21 cellular contexts compared by ENCODE assay signal in the genomic region with DNA sequence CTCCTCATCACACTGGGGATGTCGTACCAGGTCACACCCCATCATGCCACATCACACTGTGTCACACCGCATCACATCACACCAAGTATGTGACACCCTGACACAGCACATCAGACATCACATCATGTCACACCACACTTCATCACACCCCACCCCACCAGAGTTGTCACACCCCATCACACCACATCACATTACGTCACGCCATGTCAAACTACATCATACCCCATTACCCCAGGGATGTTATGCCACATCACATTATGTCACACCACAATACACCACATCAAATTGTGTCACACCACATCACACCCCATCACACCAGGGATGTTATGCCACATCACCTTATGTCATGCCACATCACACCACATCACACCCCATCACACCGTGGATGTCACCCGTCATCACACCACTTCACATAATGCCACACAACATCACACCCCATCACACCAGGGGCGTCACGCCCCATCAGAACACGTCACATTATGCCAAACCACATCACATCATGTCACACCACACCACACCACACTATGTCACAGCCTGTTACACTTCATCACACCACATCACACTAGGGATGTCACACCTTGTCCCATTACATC.
"Had no signal": no experiment of that assay in that cellular context is flagged by ENCODE, and none has a peak within 500 bp of the region (broad histone marks: within the 10 kb centered on the region; RNA-seq: fewer than 3 reads in every experiment).

No MANE protein-coding gene starts in this region.

- H3K4me3 Mint-ChIP-seq: activated naive CD4-positive, alpha-beta T cell treated with anti-CD3 and anti-CD28 coated beads, Interleukin-2, amount 50 U/mL, for 24 hours; brain; mesothelial cell of epicardium; natural killer cell; stimulated activated naive CD8-positive, alpha-beta T cell treated with anti-CD3 and anti-CD28 coated beads, Interleukin-15, Interleukin-2, amounts not matched to agents 100 ng/mL and 50 ng/mL, for 24 hours; WTC11 had no signal

- ATAC-seq: gastroesophageal sphincter, WTC11 had no signal

- H3K4me1 Mint-ChIP-seq: activated naive CD4-positive, alpha-beta T cell treated with anti-CD3 and anti-CD28 coated beads, Interleukin-2, amount 50 U/mL, for 24 hours; brain; mesothelial cell of epicardium; WTC11 had no signal

- H3K4me1 ChIP-seq: left ventricle myocardium inferior, prostate gland, vagina had no signal

- H3K27me3 ChIP-seq: gastroesophageal sphincter, heart left ventricle, ovary, tibial artery, vagina had no signal

- H3K27ac ChIP-seq: gastroesophageal sphincter, heart left ventricle, left ventricle myocardium inferior, ovary, prostate gland, tibial artery, vagina had no signal

- DNase-seq: activated CD4-positive, alpha-beta T cell treated with anti-CD3 and anti-CD28 coated beads, Interleukin-2, amount 50 U/mL, for 4 hours; activated gamma-delta T cell treated with Interleukin-2 at 50 U/mL for 16 hours; activated T-cell treated with anti-CD3 and anti-CD28 coated beads for 4 hours; aorta; caudate nucleus; effector memory CD4-positive, alpha-beta T cell; heart left ventricle; left ventricle myocardium inferior; natural killer cell; ovary; stimulated activated CD4-positive, alpha-beta T cell treated with anti-CD3 and anti-CD28 coated beads, Interleukin-4, amount 100 ng/mL, for 1 hour; T-helper 9 cell had no signal

- H3K36me3 ChIP-seq: gastroesophageal sphincter, heart left ventricle, left ventricle myocardium inferior, ovary, prostate gland, tibial artery, vagina had no signal

- H3K36me3 Mint-ChIP-seq: natural killer cell had no signal

- H3K27ac Mint-ChIP-seq: activated naive CD4-positive, alpha-beta T cell treated with anti-CD3 and anti-CD28 coated beads, Interleukin-2, amount 50 U/mL, for 24 hours; brain; mesothelial cell of epicardium; stimulated activated naive CD8-positive, alpha-beta T cell treated with anti-CD3 and anti-CD28 coated beads, Interleukin-15, Interleukin-2, amounts not matched to agents 100 ng/mL and 50 ng/mL, for 24 hours; WTC11 had no signal

- H3K4me3 ChIP-seq: gastroesophageal sphincter, heart left ventricle, left ventricle myocardium inferior, ovary, prostate gland, tibial artery, vagina had no signal

- H3K9me3 ChIP-seq: ovary, prostate gland, vagina had no signal
